ENCODE assay signal across 8 cellular contexts in the genomic region with DNA sequence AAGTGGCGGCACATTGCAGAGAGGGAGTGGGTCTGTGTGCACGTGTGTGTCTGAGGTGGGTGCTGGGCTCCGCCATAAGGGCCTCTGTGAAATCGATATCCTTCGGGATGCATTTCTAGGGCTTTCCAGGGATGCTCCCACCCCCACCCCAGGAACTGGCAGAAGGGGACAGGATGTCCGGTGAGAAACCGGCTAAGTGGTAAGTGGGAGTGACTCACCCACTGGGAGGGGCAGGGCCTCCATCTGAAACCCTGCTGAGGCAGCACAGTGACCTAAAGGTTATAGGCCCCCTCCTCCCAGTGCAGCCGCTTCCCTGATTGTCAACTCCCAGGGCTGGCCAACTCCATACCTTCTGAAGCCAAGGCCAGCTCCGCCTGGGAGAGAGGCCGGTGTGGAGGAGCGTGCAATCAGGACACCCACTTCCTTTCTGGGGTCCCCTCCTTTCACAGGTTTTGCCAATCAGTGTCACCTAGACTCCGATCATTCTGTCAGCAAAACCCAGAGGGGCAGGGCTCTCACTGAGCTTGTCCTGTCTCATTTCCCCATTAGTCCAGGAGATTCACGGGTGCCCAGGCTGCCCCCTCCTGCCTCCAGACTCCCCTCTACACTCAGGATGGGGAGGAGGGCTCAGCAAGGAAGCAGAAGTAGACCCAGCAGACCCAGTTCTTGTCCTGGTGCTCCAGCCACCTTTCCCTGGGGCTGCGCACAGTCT. TPM values are rescaled to one million over a fixed set of nuclear protein-coding genes. Genes with fewer than 3 reads are reported as not detected.
DNase-seq lines count a peak whose midpoint lies in the region; ATAC-seq and TF ChIP-seq lines count a peak whose summit lies in the region.

No MANE protein-coding gene starts in this region.

- H3K4me3 ChIP-seq in ascending aorta = no peak overlapping the region

- intact Hi-C loops in ascending aorta (cut with DNase I) = no loop called here

- H3K36me3 ChIP-seq in ascending aorta = no peaks in the 10 kb centered on the region

- H3K27ac ChIP-seq in ascending aorta = no peak overlapping the region

- ATAC-seq in HG03159 (IDR thresholded peaks at IDR 0.05; ENCODE audit: unreplicated experiment) = no peak
- no peak for ATAC-seq in GM18909 (IDR thresholded peaks at IDR 0.05; ENCODE audit: poor library complexity, unreplicated experiment)
- ATAC-seq in GM19035 (IDR thresholded peaks at IDR 0.05; ENCODE audit: unreplicated experiment) = no peak

- TF ChIP-seq CTCF in ascending aorta (IDR thresholded peaks at IDR 0.05) = no peak

- DNase-seq in AG08395 (ENCODE audit: low spot score) = peak; percentile 76
- DNase-seq in HT-29 (ENCODE audit: low spot score) = peak; percentile 49
- DNase-seq in amniotic stem cell (lab: John Stamatoyannopoulos, UW) = peak; percentile 39
- peak; percentile 92 for DNase-seq in left kidney (ENCODE audit: low read depth, low spot score)
- DNase-seq in ascending aorta (ENCODE audit: low spot score in 2 of 2) = no peak

- no peaks in the 10 kb centered on the region for H3K27me3 ChIP-seq in ascending aorta

- no peaks in the 10 kb centered on the region for H3K9me3 ChIP-seq in ascending aorta

- H3K4me1 ChIP-seq in ascending aorta = no peaks in the 10 kb centered on the region

RNA-seq across cellular contexts. Expression of a gene that starts 44.5 kb away (rescaled TPM):
- 38.9 and 46.5 TPM in 2 replicates for total RNA-seq in HT-29 (2014; rRNA removed; shearing (Covaris generic))
- 1.6 TPM for total RNA-seq in ascending aorta

Comparison
In these comparisons a context has a peak if more than half of its experiments do, and no peak if none do; other contexts are left out.
1. DNase-seq: peak in AG08395 (single experiment), HT-29 (single experiment), amniotic stem cell (single experiment) and left kidney (single experiment); none in ascending aorta (0 of 2).
2. RNA of a gene that starts 44.5 kb away (total RNA-seq): 38.9 to 46.5 TPM in HT-29; 1.6 TPM in ascending aorta (single experiment); every median in the first group is over 10 times any median in the second.